ENCODE assay signal across 13 cellular contexts in the genomic region with DNA sequence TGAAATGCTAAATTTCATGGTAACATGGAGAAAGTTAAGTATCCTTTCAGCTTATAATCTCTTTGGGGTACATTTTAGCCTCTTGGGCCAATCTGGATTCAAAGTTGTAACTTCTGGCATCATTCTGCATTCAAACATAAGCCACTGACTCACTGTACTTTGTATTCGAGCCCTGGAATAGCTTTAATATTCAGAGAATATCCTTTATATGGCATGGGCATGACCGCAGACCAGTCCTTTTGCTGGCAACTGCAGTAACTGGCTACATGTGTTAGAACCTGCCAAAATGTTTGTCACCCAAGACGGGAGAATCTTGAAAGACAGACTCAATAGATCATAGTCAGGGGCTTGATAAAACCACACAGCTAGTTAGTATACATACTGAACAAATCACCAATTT. TPM values are rescaled to one million over a fixed set of nuclear protein-coding genes. Genes with fewer than 3 reads are reported as not detected.
A peak's percentile ranks its signal among the peaks of the same experiment; 100 is the strongest.
DNase-seq lines count a peak whose midpoint lies in the region; ATAC-seq and TF ChIP-seq lines count a peak whose summit lies in the region.
"Had no signal": no experiment of that assay in that cellular context is flagged by ENCODE, and none has a peak within 500 bp of the region (broad histone marks: within the 10 kb centered on the region; RNA-seq: fewer than 3 reads in every experiment).

No MANE protein-coding gene starts in this region.

- no peak for TF ChIP-seq POLR2A in sigmoid colon (IDR thresholded peaks at IDR 0.05)

- H3K36me3 ChIP-seq in BJ (ENCODE audit: control insufficient read depth, insufficient read depth, low read length) (no peaks in the 10 kb centered on the region), ascending aorta (peaks cover 0 to 5% of the 10 kb centered on the region in 2 donors), sigmoid colon (no peaks in the 10 kb centered on the region)

- H3K4me1 ChIP-seq in ascending aorta (peaks cover 0 to 19% of the 10 kb centered on the region in 2 donors), sigmoid colon (peaks cover 0 to 86% (median 77%) of the 10 kb centered on the region in 4 donors)

- no peak for TF ChIP-seq EP300 in sigmoid colon (IDR thresholded peaks at IDR 0.05)

- peak overlapping the region; percentile 88 to 97 for H3K27ac ChIP-seq in ascending aorta
- peak overlapping the region; percentile 71 to 92 (median 80) for H3K27ac ChIP-seq in sigmoid colon

- WGBS in sigmoid colon, 2 donors = 43 to 74% methylated on average over 3 of the region's 3 CpGs

- no peaks in the 10 kb centered on the region for H3K9me3 Mint-ChIP-seq in activated T-cell treated with anti-CD3 and anti-CD28 coated beads, Interleukin-2, amount 50 U/mL, for 72 hours

- TF ChIP-seq CTCF in BJ (IDR thresholded peaks at IDR 0.05; ENCODE audit: insufficient read depth, low read depth, low read length) = no peak
- no peak for TF ChIP-seq CTCF in ascending aorta (IDR thresholded peaks at IDR 0.05)
- TF ChIP-seq CTCF in foreskin fibroblast (IDR thresholded peaks at IDR 0.05; ENCODE audit: low read depth, low read length) = no peak
- TF ChIP-seq CTCF in sigmoid colon (IDR thresholded peaks at IDR 0.05) = no peak

- POLR2A ChIA-PET in BJ (lab: Charles Lee) = no interaction called here

- ATAC-seq in GM21717 (IDR thresholded peaks at IDR 0.05; ENCODE audit: unreplicated experiment) (no peak), HG03139 (IDR thresholded peaks at IDR 0.05; ENCODE audit: unreplicated experiment) (no peak)
- ATAC-seq in activated T-cell treated with anti-CD3 and anti-CD28 coated beads, Interleukin-2, amount 50 U/mL, for 72 hours (replicated peaks in 1 of 2) = no peak

- peak overlapping the region; percentile 22 for H3K4me3 ChIP-seq in BJ (ENCODE audit: low read depth, low read length)
- peak overlapping the region; percentile 68 to 88 for H3K4me3 ChIP-seq in ascending aorta
- H3K4me3 ChIP-seq in foreskin fibroblast (ENCODE audit: low read depth in 1 of 2, low read length in 2 of 2) = peak overlapping the region; percentile 44 to 75
- peak overlapping the region; percentile 31 to 61 (median 53) for H3K4me3 ChIP-seq in sigmoid colon

- H3K4me3 Mint-ChIP-seq in activated T-cell treated with anti-CD3 and anti-CD28 coated beads, Interleukin-2, amount 50 U/mL, for 72 hours = no peak overlapping the region

- DNase-seq in BJ (ENCODE audit: low read depth) (no peak), ascending aorta (ENCODE audit: low spot score in 2 of 2) (no peak), foreskin fibroblast (peak in 1 of 2 donors; percentile 62), sigmoid colon (no peak), MV-4-11 (lab: John Stamatoyannopoulos, UW) (no peak)
- DNase-seq in activated T-cell treated with anti-CD3 and anti-CD28 coated beads, Interleukin-2, amount 50 U/mL, for 72 hours = no peak
- DNase-seq: activated effector memory CD4-positive, alpha-beta T cell treated with anti-CD3 and anti-CD28 coated beads, Interleukin-2, amount 50 U/mL, for 16 hours; left cardiac atrium; NCI-H1930; stimulated activated CD4-positive, alpha-beta T cell treated with anti-CD3 and anti-CD28 coated beads, Interleukin-12 subunit alpha, Interleukin-12 subunit beta, amount 100 ng/mL, for 4 hours had no signal

- H3K27me3 ChIP-seq in BJ (ENCODE audit: control insufficient read depth, insufficient read depth, low read length) (no peaks in the 10 kb centered on the region), ascending aorta (no peaks in the 10 kb centered on the region), sigmoid colon (no peaks in the 10 kb centered on the region)
- H3K27me3 ChIP-seq: BLaER1 treated with 17β-estradiol and CSF1 and Interleukin-3, amounts not matched to agents 10 nM and 100 nM had no signal

- CTCF ChIA-PET in BJ (lab: Yijun Ruan, JAX) = interaction anchor here (0.9 to 1.9 kb wide), 5 partner anchors 11 to 176 kb away, joined by 3 to 11 read pairs (median 8); no protein-coding TSS in a partner anchor

- peaks cover 13% of the 10 kb centered on the region for H3K4me1 Mint-ChIP-seq in activated T-cell treated with anti-CD3 and anti-CD28 coated beads, Interleukin-2, amount 50 U/mL, for 72 hours (ENCODE audit: low read depth)

- H3K36me3 Mint-ChIP-seq in activated T-cell treated with anti-CD3 and anti-CD28 coated beads, Interleukin-2, amount 50 U/mL, for 72 hours (ENCODE audit: insufficient read depth in 2 of 2) = no peaks in the 10 kb centered on the region

- peaks cover 34% of the 10 kb centered on the region for H3K27me3 Mint-ChIP-seq in activated T-cell treated with anti-CD3 and anti-CD28 coated beads, Interleukin-2, amount 50 U/mL, for 72 hours (ENCODE audit: low read depth)

- no peak overlapping the region for H3K27ac Mint-ChIP-seq in activated T-cell treated with anti-CD3 and anti-CD28 coated beads, Interleukin-2, amount 50 U/mL, for 72 hours

- intact Hi-C loops in ascending aorta (cut with DNase I) (no loop called here), sigmoid colon (cut with DNase I) (loop anchor here (10.0 kb wide), 1 partner anchor 1195 kb away; a partner anchor contains a TSS)

- H3K9me3 ChIP-seq in ascending aorta (no peaks in the 10 kb centered on the region), sigmoid colon (no peaks in the 10 kb centered on the region)

RNA-seq across cellular contexts. Expression of a gene that starts 3.3 kb away (rescaled TPM):
- polyA plus RNA-seq in BJ (2011; rRNA removed) = 4.9 and 11.6 TPM in 2 replicates
- polyA minus RNA-seq in BJ (2011; rRNA and poly(A)+ RNA removed) = 3.8 and 7.4 TPM in 2 replicates
- total RNA-seq in ascending aorta = 69.7 TPM
- total RNA-seq in sigmoid colon = 10 to 100 TPM; 34.4 to 59.5 (median 47.2) TPM
- 10 to 100 TPM in 1 of 3 donors, 1 to 10 TPM in 2; 6.7 to 15.6 (median 9.6) TPM for polyA plus RNA-seq in sigmoid colon
- total RNA-seq in activated T-cell treated with anti-CD3 and anti-CD28 coated beads, Interleukin-2, amount 50 U/mL, for 72 hours = not detected

RNA-seq across cellular contexts. Expression of a gene that starts 40.8 kb away (rescaled TPM):
- polyA plus RNA-seq in BJ (2011; rRNA removed) (0.65 and 0.87 TPM in 2 replicates), sigmoid colon (1 to 10 TPM; 6.0 to 7.9 (median 6.4) TPM)
- 0.98 and 1.1 TPM in 2 replicates for polyA minus RNA-seq in BJ (2011; rRNA and poly(A)+ RNA removed)
- total RNA-seq in ascending aorta (4.0 TPM), sigmoid colon (10 to 100 TPM in 1 of 4 donors, 1 to 10 TPM in 3; 3.5 to 12.1 (median 8.0) TPM)
- under 1 TPM in 1 of 2 donors, not detected in 1; 0.22 TPM for total RNA-seq in activated T-cell treated with anti-CD3 and anti-CD28 coated beads, Interleukin-2, amount 50 U/mL, for 72 hours

Comparison
In these comparisons a context has a peak if more than half of its experiments do, and no peak if none do; other contexts are left out.
1. H3K4me3 ChIP-seq: peak in every context shown above with its lines; median percentile 78 in ascending aorta; 60 in foreskin fibroblast; 53 in sigmoid colon; 22 in BJ.
2. RNA of a gene that starts 3.3 kb away (total RNA-seq): 69.7 TPM in ascending aorta (single experiment) and 34.4 to 59.5 TPM in sigmoid colon; not detected in activated T-cell treated with anti-CD3 and anti-CD28 coated beads, Interleukin-2, amount 50 U/mL, for 72 hours; every median in the first group is over 10 times any median in the second.